Comparison of ENCODE assay signal across 1 cellular context in the genomic region with DNA sequence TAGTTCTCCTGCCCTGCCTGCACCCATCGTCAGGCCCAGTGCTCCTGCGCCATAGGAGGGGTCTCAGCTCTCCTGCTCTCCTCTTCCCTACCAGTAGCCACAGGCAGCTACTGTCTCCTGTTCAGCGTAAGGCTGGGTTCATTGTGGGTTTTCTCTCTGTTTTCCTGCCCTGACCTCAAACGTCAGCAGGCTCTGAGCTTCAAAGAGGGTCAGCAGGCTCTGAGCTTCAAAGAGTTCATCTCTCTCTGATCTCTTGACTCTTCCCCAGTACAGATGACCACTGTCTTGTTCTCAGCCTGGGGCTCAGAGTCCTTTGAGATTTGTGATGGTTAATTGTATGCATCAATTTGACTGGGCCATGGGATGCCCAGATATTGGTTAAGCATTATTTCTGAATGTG.
A peak's percentile ranks its signal among the peaks of the same experiment; 100 is the strongest.
TF ChIP-seq lines count a peak whose summit lies in the region.

No MANE protein-coding gene starts in this region.

TF ChIP-seq in HepG2, 621 proteins besides CTCF, POLR2A, EP300 and RAD21 (continued from another document and continues in another):
- TF ChIP-seq, protein P1, sequence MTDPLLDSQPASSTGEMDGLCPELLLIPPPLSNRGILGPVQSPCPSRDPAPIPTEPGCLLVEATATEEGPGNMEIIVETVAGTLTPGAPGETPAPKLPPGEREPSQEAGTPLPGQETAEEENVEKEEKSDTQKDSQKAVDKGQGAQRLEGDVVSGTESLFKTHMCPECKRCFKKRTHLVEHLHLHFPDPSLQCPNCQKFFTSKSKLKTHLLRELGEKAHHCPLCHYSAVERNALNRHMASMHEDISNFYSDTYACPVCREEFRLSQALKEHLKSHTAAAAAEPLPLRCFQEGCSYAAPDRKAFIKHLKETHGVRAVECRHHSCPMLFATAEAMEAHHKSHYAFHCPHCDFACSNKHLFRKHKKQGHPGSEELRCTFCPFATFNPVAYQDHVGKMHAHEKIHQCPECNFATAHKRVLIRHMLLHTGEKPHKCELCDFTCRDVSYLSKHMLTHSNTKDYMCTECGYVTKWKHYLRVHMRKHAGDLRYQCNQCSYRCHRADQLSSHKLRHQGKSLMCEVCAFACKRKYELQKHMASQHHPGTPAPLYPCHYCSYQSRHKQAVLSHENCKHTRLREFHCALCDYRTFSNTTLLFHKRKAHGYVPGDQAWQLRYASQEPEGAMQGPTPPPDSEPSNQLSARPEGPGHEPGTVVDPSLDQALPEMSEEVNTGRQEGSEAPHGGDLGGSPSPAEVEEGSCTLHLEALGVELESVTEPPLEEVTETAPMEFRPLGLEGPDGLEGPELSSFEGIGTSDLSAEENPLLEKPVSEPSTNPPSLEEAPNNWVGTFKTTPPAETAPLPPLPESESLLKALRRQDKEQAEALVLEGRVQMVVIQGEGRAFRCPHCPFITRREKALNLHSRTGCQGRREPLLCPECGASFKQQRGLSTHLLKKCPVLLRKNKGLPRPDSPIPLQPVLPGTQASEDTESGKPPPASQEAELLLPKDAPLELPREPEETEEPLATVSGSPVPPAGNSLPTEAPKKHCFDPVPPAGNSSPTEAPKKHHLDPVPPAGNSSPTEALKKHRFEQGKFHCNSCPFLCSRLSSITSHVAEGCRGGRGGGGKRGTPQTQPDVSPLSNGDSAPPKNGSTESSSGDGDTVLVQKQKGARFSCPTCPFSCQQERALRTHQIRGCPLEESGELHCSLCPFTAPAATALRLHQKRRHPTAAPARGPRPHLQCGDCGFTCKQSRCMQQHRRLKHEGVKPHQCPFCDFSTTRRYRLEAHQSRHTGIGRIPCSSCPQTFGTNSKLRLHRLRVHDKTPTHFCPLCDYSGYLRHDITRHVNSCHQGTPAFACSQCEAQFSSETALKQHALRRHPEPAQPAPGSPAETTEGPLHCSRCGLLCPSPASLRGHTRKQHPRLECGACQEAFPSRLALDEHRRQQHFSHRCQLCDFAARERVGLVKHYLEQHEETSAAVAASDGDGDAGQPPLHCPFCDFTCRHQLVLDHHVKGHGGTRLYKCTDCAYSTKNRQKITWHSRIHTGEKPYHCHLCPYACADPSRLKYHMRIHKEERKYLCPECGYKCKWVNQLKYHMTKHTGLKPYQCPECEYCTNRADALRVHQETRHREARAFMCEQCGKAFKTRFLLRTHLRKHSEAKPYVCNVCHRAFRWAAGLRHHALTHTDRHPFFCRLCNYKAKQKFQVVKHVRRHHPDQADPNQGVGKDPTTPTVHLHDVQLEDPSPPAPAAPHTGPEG (CRISPR knock-in tag; IDR thresholded peaks at IDR 0.05): 0 out of 2 replicates have a peak, but pooled peaks have one; percentile 44
- TF ChIP-seq FOSL1 (CRISPR knock-in tag; IDR thresholded peaks at IDR 0.05; ENCODE audit: borderline replicate concordance) (no peak), ATF7-NPFF (CRISPR knock-in tag; IDR thresholded peaks at IDR 0.05; ENCODE audit: low read depth) (no peak), JUND (CRISPR knock-in tag; IDR thresholded peaks at IDR 0.05) (no peak), ZNF232 (CRISPR knock-in tag; IDR thresholded peaks at IDR 0.05; ENCODE audit: borderline replicate concordance) (peak; percentile 58; the same call in 1 of the 2 replicates), NCOR1 (IDR thresholded peaks at IDR 0.05; ENCODE audit: borderline replicate concordance, low read length) (peak; percentile 79; the same call in 1 of the 2 replicates), ZNF674 (CRISPR knock-in tag; IDR thresholded peaks at IDR 0.05; ENCODE audit: low read depth) (no peak), ZNF577 (CRISPR knock-in tag; IDR thresholded peaks at IDR 0.05; ENCODE audit: borderline replicate concordance, low read depth) (no peak), THAP11 (CRISPR knock-in tag; IDR thresholded peaks at IDR 0.05) (peak; percentile 58; the same call in 1 of the 2 replicates), SOX13 (IDR thresholded peaks at IDR 0.05) (peak; percentile 53; the same call in 1 of the 2 replicates), SOX13 (CRISPR knock-in tag; conservative IDR thresholded peaks at IDR 0.05 in 1 of 2, IDR thresholded peaks at IDR 0.05 in 1 of 2) (peak in 1 of 2 experiments; percentile 91; a peak in 2 of 4 replicates), GPN1 (CRISPR knock-in tag; IDR thresholded peaks at IDR 0.05; ENCODE audit: borderline replicate concordance) (no peak), ARNTL (CRISPR knock-in tag; IDR thresholded peaks at IDR 0.05) (peak; percentile 62; the same call in 1 of the 2 replicates), CEBPG (CRISPR knock-in tag; IDR thresholded peaks at IDR 0.05) (no peak), ZNF788 (CRISPR knock-in tag; IDR thresholded peaks at IDR 0.05; ENCODE audit: borderline replicate concordance) (peak; percentile 53; the same call in 1 of the 2 replicates), SSRP1 (CRISPR knock-in tag; IDR thresholded peaks at IDR 0.05) (no peak), ZNF713 (CRISPR knock-in tag; IDR thresholded peaks at IDR 0.05) (0 out of 2 replicates have a peak, but pooled peaks have one; percentile 44), CBFB (CRISPR knock-in tag; IDR thresholded peaks at IDR 0.05) (0 out of 2 replicates have a peak, but pooled peaks have one; percentile 53), ASH2L (IDR thresholded peaks at IDR 0.05; ENCODE audit: insufficient read length, low read depth, low read length) (peak; percentile 88), SIX4 (CRISPR knock-in tag; IDR thresholded peaks at IDR 0.05) (peak; percentile 42; the same call in 1 of the 2 replicates), RCOR2 (CRISPR knock-in tag; IDR thresholded peaks at IDR 0.05) (peak; percentile 88), ZNF746 (CRISPR knock-in tag; IDR thresholded peaks at IDR 0.05) (no peak), ZNF768 (CRISPR knock-in tag; IDR thresholded peaks at IDR 0.05) (0 out of 2 replicates have a peak, but pooled peaks have one; percentile 40), ZNF792 (CRISPR knock-in tag; IDR thresholded peaks at IDR 0.05) (peak; percentile 76; the same call in 1 of the 2 replicates)
- TF ChIP-seq, protein P2, sequence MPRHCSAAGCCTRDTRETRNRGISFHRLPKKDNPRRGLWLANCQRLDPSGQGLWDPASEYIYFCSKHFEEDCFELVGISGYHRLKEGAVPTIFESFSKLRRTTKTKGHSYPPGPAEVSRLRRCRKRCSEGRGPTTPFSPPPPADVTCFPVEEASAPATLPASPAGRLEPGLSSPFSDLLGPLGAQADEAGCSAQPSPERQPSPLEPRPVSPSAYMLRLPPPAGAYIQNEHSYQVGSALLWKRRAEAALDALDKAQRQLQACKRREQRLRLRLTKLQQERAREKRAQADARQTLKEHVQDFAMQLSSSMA (CRISPR knock-in tag; IDR thresholded peaks at IDR 0.05): 0 out of 2 replicates have a peak, but pooled peaks have one; percentile 30
- TF ChIP-seq, protein P3, sequence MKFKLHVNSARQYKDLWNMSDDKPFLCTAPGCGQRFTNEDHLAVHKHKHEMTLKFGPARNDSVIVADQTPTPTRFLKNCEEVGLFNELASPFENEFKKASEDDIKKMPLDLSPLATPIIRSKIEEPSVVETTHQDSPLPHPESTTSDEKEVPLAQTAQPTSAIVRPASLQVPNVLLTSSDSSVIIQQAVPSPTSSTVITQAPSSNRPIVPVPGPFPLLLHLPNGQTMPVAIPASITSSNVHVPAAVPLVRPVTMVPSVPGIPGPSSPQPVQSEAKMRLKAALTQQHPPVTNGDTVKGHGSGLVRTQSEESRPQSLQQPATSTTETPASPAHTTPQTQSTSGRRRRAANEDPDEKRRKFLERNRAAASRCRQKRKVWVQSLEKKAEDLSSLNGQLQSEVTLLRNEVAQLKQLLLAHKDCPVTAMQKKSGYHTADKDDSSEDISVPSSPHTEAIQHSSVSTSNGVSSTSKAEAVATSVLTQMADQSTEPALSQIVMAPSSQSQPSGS (CRISPR knock-in tag; IDR thresholded peaks at IDR 0.05): peak; percentile 70
- TF ChIP-seq, protein P4, sequence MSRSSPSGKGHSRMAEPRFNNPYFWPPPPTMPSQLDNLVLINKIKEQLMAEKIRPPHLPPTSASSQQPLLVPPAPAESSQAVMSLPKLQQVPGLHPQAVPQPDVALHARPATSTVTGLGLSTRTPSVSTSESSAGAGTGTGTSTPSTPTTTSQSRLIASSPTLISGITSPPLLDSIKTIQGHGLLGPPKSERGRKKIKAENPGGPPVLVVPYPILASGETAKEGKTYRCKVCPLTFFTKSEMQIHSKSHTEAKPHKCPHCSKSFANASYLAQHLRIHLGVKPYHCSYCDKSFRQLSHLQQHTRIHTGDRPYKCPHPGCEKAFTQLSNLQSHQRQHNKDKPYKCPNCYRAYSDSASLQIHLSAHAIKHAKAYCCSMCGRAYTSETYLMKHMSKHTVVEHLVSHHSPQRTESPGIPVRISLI (CRISPR knock-in tag; IDR thresholded peaks at IDR 0.05; ENCODE audit: borderline replicate concordance): no peak
- TF ChIP-seq, protein P5, sequence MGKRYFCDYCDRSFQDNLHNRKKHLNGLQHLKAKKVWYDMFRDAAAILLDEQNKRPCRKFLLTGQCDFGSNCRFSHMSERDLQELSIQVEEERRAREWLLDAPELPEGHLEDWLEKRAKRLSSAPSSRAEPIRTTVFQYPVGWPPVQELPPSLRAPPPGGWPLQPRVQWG (CRISPR knock-in tag; IDR thresholded peaks at IDR 0.05; ENCODE audit: borderline replicate concordance, low read depth): no peak
- TF ChIP-seq, protein P6, sequence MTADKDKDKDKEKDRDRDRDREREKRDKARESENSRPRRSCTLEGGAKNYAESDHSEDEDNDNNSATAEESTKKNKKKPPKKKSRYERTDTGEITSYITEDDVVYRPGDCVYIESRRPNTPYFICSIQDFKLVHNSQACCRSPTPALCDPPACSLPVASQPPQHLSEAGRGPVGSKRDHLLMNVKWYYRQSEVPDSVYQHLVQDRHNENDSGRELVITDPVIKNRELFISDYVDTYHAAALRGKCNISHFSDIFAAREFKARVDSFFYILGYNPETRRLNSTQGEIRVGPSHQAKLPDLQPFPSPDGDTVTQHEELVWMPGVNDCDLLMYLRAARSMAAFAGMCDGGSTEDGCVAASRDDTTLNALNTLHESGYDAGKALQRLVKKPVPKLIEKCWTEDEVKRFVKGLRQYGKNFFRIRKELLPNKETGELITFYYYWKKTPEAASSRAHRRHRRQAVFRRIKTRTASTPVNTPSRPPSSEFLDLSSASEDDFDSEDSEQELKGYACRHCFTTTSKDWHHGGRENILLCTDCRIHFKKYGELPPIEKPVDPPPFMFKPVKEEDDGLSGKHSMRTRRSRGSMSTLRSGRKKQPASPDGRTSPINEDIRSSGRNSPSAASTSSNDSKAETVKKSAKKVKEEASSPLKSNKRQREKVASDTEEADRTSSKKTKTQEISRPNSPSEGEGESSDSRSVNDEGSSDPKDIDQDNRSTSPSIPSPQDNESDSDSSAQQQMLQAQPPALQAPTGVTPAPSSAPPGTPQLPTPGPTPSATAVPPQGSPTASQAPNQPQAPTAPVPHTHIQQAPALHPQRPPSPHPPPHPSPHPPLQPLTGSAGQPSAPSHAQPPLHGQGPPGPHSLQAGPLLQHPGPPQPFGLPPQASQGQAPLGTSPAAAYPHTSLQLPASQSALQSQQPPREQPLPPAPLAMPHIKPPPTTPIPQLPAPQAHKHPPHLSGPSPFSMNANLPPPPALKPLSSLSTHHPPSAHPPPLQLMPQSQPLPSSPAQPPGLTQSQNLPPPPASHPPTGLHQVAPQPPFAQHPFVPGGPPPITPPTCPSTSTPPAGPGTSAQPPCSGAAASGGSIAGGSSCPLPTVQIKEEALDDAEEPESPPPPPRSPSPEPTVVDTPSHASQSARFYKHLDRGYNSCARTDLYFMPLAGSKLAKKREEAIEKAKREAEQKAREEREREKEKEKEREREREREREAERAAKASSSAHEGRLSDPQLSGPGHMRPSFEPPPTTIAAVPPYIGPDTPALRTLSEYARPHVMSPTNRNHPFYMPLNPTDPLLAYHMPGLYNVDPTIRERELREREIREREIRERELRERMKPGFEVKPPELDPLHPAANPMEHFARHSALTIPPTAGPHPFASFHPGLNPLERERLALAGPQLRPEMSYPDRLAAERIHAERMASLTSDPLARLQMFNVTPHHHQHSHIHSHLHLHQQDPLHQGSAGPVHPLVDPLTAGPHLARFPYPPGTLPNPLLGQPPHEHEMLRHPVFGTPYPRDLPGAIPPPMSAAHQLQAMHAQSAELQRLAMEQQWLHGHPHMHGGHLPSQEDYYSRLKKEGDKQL (CRISPR knock-in tag; IDR thresholded peaks at IDR 0.05; ENCODE audit: low read depth): 0 out of 2 replicates have a peak, but pooled peaks have one; percentile 51
- TF ChIP-seq, protein P7, sequence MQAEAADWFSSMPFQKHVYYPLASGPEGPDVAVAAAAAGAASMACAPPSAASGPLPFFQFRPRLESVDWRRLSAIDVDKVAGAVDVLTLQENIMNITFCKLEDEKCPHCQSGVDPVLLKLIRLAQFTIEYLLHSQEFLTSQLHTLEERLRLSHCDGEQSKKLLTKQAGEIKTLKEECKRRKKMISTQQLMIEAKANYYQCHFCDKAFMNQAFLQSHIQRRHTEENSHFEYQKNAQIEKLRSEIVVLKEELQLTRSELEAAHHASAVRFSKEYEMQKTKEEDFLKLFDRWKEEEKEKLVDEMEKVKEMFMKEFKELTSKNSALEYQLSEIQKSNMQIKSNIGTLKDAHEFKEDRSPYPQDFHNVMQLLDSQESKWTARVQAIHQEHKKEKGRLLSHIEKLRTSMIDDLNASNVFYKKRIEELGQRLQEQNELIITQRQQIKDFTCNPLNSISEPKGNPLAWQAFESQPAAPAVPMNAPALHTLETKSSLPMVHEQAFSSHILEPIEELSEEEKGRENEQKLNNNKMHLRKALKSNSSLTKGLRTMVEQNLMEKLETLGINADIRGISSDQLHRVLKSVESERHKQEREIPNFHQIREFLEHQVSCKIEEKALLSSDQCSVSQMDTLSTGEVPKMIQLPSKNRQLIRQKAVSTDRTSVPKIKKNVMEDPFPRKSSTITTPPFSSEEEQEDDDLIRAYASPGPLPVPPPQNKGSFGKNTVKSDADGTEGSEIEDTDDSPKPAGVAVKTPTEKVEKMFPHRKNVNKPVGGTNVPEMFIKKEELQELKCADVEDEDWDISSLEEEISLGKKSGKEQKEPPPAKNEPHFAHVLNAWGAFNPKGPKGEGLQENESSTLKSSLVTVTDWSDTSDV (CRISPR knock-in tag; IDR thresholded peaks at IDR 0.05): no peak
- TF ChIP-seq, protein P8, sequence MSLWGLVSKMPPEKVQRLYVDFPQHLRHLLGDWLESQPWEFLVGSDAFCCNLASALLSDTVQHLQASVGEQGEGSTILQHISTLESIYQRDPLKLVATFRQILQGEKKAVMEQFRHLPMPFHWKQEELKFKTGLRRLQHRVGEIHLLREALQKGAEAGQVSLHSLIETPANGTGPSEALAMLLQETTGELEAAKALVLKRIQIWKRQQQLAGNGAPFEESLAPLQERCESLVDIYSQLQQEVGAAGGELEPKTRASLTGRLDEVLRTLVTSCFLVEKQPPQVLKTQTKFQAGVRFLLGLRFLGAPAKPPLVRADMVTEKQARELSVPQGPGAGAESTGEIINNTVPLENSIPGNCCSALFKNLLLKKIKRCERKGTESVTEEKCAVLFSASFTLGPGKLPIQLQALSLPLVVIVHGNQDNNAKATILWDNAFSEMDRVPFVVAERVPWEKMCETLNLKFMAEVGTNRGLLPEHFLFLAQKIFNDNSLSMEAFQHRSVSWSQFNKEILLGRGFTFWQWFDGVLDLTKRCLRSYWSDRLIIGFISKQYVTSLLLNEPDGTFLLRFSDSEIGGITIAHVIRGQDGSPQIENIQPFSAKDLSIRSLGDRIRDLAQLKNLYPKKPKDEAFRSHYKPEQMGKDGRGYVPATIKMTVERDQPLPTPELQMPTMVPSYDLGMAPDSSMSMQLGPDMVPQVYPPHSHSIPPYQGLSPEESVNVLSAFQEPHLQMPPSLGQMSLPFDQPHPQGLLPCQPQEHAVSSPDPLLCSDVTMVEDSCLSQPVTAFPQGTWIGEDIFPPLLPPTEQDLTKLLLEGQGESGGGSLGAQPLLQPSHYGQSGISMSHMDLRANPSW (CRISPR knock-in tag; IDR thresholded peaks at IDR 0.05; ENCODE audit: borderline replicate concordance): peak; percentile 76; the same call in 1 of the 2 replicates
